Comparison of ENCODE assay signal across 8 cellular contexts in the genomic region with DNA sequence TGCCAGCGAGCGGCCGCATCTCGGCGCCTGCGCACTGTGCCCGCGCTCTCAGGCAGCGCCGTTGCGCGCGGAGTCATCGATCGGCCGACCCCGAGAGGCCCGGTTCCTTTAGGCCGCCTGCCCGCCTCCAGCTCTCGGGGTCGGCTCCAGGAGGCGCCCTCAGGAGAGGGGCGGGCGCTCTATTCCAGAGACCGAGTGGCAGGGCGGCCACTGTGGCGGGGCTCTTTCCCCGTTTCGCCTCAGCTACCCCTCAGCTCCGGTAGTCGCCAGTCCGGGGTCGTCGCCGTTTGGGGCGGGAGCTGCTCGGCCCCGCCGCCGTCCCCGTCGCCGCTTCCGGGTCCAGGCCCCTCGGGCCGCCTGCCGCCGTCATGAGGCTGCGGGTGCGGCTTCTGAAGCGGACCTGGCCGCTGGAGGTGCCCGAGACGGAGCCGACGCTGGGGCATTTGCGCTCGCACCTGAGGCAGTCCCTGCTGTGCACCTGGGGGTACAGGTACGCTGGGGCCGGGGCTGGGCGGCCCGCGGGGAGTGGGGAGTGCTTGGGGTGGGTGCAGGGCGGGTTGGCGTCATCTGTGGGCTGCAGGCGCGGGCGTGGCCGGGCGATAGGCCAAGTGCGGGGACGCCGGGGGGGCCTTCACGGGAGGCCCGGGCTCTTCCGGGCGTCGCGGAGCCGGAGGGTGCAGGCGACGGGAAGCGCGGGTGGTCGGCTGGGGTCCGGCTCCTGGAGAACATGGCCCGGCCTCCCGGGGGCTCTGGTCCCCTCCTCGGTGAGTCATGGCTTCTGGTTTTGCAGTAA. TPM values are rescaled to one million over a fixed set of nuclear protein-coding genes. Genes with fewer than 3 reads are reported as not detected.
DNase-seq lines count a peak whose midpoint lies in the region; ATAC-seq and TF ChIP-seq lines count a peak whose summit lies in the region.

Gene FBXO7 (plus strand): TSS at position 177 of the 793 bp plus-strand sequence. CDS start 192 bp downstream, at position 369.

- peaks cover 24% of the 10 kb centered on the region for H3K4me1 Mint-ChIP-seq in activated naive CD4-positive, alpha-beta T cell treated with anti-CD3 and anti-CD28 coated beads, Interleukin-2, amount 10 ng/mL, durations not matched to agents 7 days and 5 days

- H3K9me3 ChIP-seq in HCT116 (ENCODE audit: control insufficient read depth in 1 of 2, insufficient read depth in 1 of 2, low read depth in 1 of 2, low read length in 2 of 2) (no peaks in the 10 kb centered on the region), SK-N-MC (ENCODE audit: low read depth, low read length) (no peaks in the 10 kb centered on the region)

- H3K4me2 ChIP-seq in HCT116 (ENCODE audit: low read length): peak within 1 kb of the TSS; percentile 93

- H2AFZ ChIP-seq in HCT116 (ENCODE audit: low read depth, low read length, poor library complexity, severe bottlenecking): peak within 1 kb of the TSS; percentile 41

- TF ChIP-seq CTCF in HCT116 (IDR thresholded peaks at IDR 0.05 in 2 of 3, conservative IDR thresholded peaks at IDR 0.05 in 1 of 3; ENCODE audit: borderline replicate concordance in 1 of 3, insufficient read depth in 1 of 3, low read depth in 2 of 3, low read length in 2 of 3): 0 out of 6 replicates have a peak, but pooled peaks of 1 of the 3 experiments have one; percentile 3

- POLR2A ChIA-PET in HCT116 (lab: Charles Lee): interaction anchor here (0.7 to 1.4 kb wide), 3 partner anchors 11 to 15 kb away, joined by 3 read pairs; no protein-coding TSS in a partner anchor

- CTCF ChIA-PET in HCT116 (lab: Charles Lee): interaction anchor here (0.8 to 1.4 kb wide), 5 partner anchors 11 to 504 kb away, joined by 3 to 4 read pairs (median 4); partner anchors contain the start of genes BPIFC and RTCB
- CTCF ChIA-PET in activated naive CD4-positive, alpha-beta T cell treated with anti-CD3 and anti-CD28 coated beads, Interleukin-2, amount 10 ng/mL, durations not matched to agents 7 days and 5 days (lab: Charles Lee): interaction anchor here (2.6 kb wide), 1 partner anchor 62 kb away, joined by 12 read pairs; the partner anchor contains the start of gene RTCB

- peak; percentile 83 for ATAC-seq in HCT116

- RAD21 ChIA-PET in HCT116 (lab: Charles Lee; ENCODE audit: low non-redundant PET in 1 of 2, low total read pairs in 2 of 2, uncharacterized antibody in 2 of 2, unreplicated experiment in 2 of 2): no interaction called here

- TF ChIP-seq POLR2A in HCT116 (IDR thresholded peaks at IDR 0.05; ENCODE audit: borderline replicate concordance, extremely low read depth, insufficient read depth, insufficient read length): peak; percentile 74

- H3K27me3 Mint-ChIP-seq in activated naive CD4-positive, alpha-beta T cell treated with anti-CD3 and anti-CD28 coated beads, Interleukin-2, amount 10 ng/mL, durations not matched to agents 7 days and 5 days: no peaks in the 10 kb centered on the region

- BruUV-seq in HCT116 (replicated peaks; lab: Mats Ljungman, UMichigan): no TSS peak

- DNase-seq in GM04503 (ENCODE audit: low read depth) (peak; percentile 73), HCT116 (ENCODE audit: low read depth, low spot score) (peak; percentile 80), MV-4-11 (lab: John Stamatoyannopoulos, UW) (peak; percentile 76), SK-N-MC (ENCODE audit: low read depth, low spot score) (no peak), germinal center (ENCODE audit: low spot score) (peak; percentile 91), nucleus accumbens (lab: John Stamatoyannopoulos, UW) (peak in 55 of 56 donors; percentile 58 to 94 (median 86)), superior temporal gyrus (ENCODE audit: extremely low spot score) (peak; percentile 94)
- peak; percentile 88 for DNase-seq in activated naive CD4-positive, alpha-beta T cell treated with anti-CD3 and anti-CD28 coated beads, Interleukin-2, amount 10 ng/mL, durations not matched to agents 7 days and 5 days

- H3K36me3 Mint-ChIP-seq in activated naive CD4-positive, alpha-beta T cell treated with anti-CD3 and anti-CD28 coated beads, Interleukin-2, amount 10 ng/mL, durations not matched to agents 7 days and 5 days: peaks cover 6% of the 10 kb centered on the region

- peak within 1 kb of the TSS; percentile 69 to 79 for H3K4me3 ChIP-seq in HCT116 (replicated peaks in 1 of 2; ENCODE audit: low read depth in 1 of 2, low read length in 2 of 2)
- H3K4me3 ChIP-seq in SK-N-MC: peak within 1 kb of the TSS; percentile 99

- H3K79me2 ChIP-seq in HCT116 (ENCODE audit: insufficient read depth, low read length): peaks cover 47% of the 10 kb centered on the region

- no peaks in the 10 kb centered on the region for H3K9me2 ChIP-seq in HCT116 (ENCODE audit: insufficient read depth)

- peak within 1 kb of the TSS; percentile 95 for H3K4me3 Mint-ChIP-seq in activated naive CD4-positive, alpha-beta T cell treated with anti-CD3 and anti-CD28 coated beads, Interleukin-2, amount 10 ng/mL, durations not matched to agents 7 days and 5 days

- intact Hi-C loops in HCT116 (cut with micrococcal nuclease): loop anchor here (5.0 to 10.0 kb wide), 3 partner anchors 270 to 498 kb away; partner anchors contain the start of gene RFPL2

- peaks cover 19 to 20% of the 10 kb centered on the region in 2 experiments for H3K4me1 ChIP-seq in HCT116 (ENCODE audit: control insufficient read depth in 1 of 2, insufficient read depth in 2 of 2, low read length in 2 of 2)

- no peaks in the 10 kb centered on the region for H3K9me3 Mint-ChIP-seq in activated naive CD4-positive, alpha-beta T cell treated with anti-CD3 and anti-CD28 coated beads, Interleukin-2, amount 10 ng/mL, durations not matched to agents 7 days and 5 days

- no peak for TF ChIP-seq RAD21 in HCT116 (IDR thresholded peaks at IDR 0.05; ENCODE audit: low read depth)

- H3K27ac Mint-ChIP-seq in activated naive CD4-positive, alpha-beta T cell treated with anti-CD3 and anti-CD28 coated beads, Interleukin-2, amount 10 ng/mL, durations not matched to agents 7 days and 5 days: peak within 1 kb of the TSS; percentile 97

- no peaks in the 10 kb centered on the region for H3K27me3 ChIP-seq in HCT116 (ENCODE audit: insufficient read depth, low read length)

- H3K36me3 ChIP-seq in HCT116 (ENCODE audit: control insufficient read depth in 1 of 2, insufficient read depth in 2 of 2, low read length in 2 of 2) (peaks cover 0 to 2% of the 10 kb centered on the region in 2 experiments; a peak in 2 of 4 replicates), SK-N-MC (ENCODE audit: insufficient read depth, low read length) (peaks cover 2% of the 10 kb centered on the region; the same call in 1 of the 2 replicates)

- peak within 1 kb of the TSS; percentile 82 for H3K9ac ChIP-seq in HCT116 (ENCODE audit: low read length)
- H3K9ac ChIP-seq in SK-N-MC (ENCODE audit: insufficient read length): peak within 1 kb of the TSS; percentile 85

- H4K20me1 ChIP-seq in HCT116 (ENCODE audit: insufficient read depth): peaks cover 9% of the 10 kb centered on the region; the same call in 1 of the 2 replicates

- H3K27ac ChIP-seq in HCT116 (ENCODE audit: low read depth, low read length) (peak within 1 kb of the TSS; percentile 98), SK-N-MC (peak within 1 kb of the TSS; percentile 77)

TF ChIP-seq in HCT116, 20 proteins besides CTCF, POLR2A, EP300 and RAD21 (continues in another document):
- no peak for TF ChIP-seq EZH2phosphoT487 (IDR thresholded peaks at IDR 0.05; ENCODE audit: borderline replicate concordance)
- TF ChIP-seq CEBPB (IDR thresholded peaks at IDR 0.05; ENCODE audit: low read depth): no peak
- TF ChIP-seq, protein P1, sequence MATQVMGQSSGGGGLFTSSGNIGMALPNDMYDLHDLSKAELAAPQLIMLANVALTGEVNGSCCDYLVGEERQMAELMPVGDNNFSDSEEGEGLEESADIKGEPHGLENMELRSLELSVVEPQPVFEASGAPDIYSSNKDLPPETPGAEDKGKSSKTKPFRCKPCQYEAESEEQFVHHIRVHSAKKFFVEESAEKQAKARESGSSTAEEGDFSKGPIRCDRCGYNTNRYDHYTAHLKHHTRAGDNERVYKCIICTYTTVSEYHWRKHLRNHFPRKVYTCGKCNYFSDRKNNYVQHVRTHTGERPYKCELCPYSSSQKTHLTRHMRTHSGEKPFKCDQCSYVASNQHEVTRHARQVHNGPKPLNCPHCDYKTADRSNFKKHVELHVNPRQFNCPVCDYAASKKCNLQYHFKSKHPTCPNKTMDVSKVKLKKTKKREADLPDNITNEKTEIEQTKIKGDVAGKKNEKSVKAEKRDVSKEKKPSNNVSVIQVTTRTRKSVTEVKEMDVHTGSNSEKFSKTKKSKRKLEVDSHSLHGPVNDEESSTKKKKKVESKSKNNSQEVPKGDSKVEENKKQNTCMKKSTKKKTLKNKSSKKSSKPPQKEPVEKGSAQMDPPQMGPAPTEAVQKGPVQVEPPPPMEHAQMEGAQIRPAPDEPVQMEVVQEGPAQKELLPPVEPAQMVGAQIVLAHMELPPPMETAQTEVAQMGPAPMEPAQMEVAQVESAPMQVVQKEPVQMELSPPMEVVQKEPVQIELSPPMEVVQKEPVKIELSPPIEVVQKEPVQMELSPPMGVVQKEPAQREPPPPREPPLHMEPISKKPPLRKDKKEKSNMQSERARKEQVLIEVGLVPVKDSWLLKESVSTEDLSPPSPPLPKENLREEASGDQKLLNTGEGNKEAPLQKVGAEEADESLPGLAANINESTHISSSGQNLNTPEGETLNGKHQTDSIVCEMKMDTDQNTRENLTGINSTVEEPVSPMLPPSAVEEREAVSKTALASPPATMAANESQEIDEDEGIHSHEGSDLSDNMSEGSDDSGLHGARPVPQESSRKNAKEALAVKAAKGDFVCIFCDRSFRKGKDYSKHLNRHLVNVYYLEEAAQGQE (IDR thresholded peaks at IDR 0.05; ENCODE audit: low read depth): no peak
- no peak for TF ChIP-seq CBX3 (IDR thresholded peaks at IDR 0.05; ENCODE audit: low read depth)
- peak; percentile 36 for TF ChIP-seq TCF7L2 (IDR thresholded peaks at IDR 0.05; ENCODE audit: borderline replicate concordance, extremely low read depth, insufficient read depth, insufficient read length)
- no peak for TF ChIP-seq FOSL1 (IDR thresholded peaks at IDR 0.05; ENCODE audit: low read depth)
- TF ChIP-seq POLR2AphosphoS5 (IDR thresholded peaks at IDR 0.05; ENCODE audit: low read depth, low read length): peak; percentile 35; the same call in 1 of the 2 replicates
- 0 out of 2 replicates have a peak, but pooled peaks have one; percentile 21 for TF ChIP-seq SP1 (IDR thresholded peaks at IDR 0.05; ENCODE audit: low read depth)
- peak; percentile 47; the same call in 1 of the 2 replicates for TF ChIP-seq EGR1 (IDR thresholded peaks at IDR 0.05; ENCODE audit: low read depth)
- TF ChIP-seq YY1 (IDR thresholded peaks at IDR 0.05; ENCODE audit: extremely low read depth, insufficient replicate concordance, low read depth, low read length): no peak
- TF ChIP-seq JUND (IDR thresholded peaks at IDR 0.05): no peak; the same call in 1 of the 2 replicates
- TF ChIP-seq MAX (IDR thresholded peaks at IDR 0.05): 0 out of 2 replicates have a peak, but pooled peaks have one; percentile 27
- no peak for TF ChIP-seq EZH2 (IDR thresholded peaks at IDR 0.05)

RNA-seq across cellular contexts. Expression of gene FBXO7, which starts in this region (rescaled TPM):
- 69.2 TPM for total RNA-seq in HCT116 (2021; ENCODE audit: unreplicated experiment)
- 61.4 and 64.1 TPM in 2 replicates for polyA plus RNA-seq in HCT116 (2012)
